In genomic region chr5:72788851-72789505, GRCh38 we compare ENCODE assay signal across 1 cellular context.
TF ChIP-seq lines count a peak whose summit lies in the region.

No MANE protein-coding gene starts in this region.

TF ChIP-seq in IMR-90, 13 proteins besides CTCF, POLR2A, EP300 and RAD21 (continued from another document):
- TF ChIP-seq ELK1 (IDR thresholded peaks at IDR 0.05; ENCODE audit: borderline replicate concordance, low read depth, low read length) (no peak), BHLHE40 (IDR thresholded peaks at IDR 0.05; ENCODE audit: low read depth, low read length) (no peak), FOS (IDR thresholded peaks at IDR 0.05; ENCODE audit: low read depth, low read length) (no peak), MAZ (IDR thresholded peaks at IDR 0.05; ENCODE audit: borderline replicate concordance, low read depth, low read length) (no peak), SMC3 (IDR thresholded peaks at IDR 0.05; ENCODE audit: low read depth, low read length) (no peak)
